In genomic region chr9:83130541-83130940, GRCh38 we compare ENCODE assay signal across 20 cellular contexts.
DNase-seq lines count a peak whose midpoint lies in the region; ATAC-seq and TF ChIP-seq lines count a peak whose summit lies in the region.
"Had no signal": no experiment of that assay in that cellular context is flagged by ENCODE, and none has a peak within 500 bp of the region (broad histone marks: within the 10 kb centered on the region; RNA-seq: fewer than 3 reads in every experiment).

No MANE protein-coding gene starts in this region.

- H2AFZ ChIP-seq in PC-3 (ENCODE audit: low read length) = no peak overlapping the region
- H2AFZ ChIP-seq: parathyroid adenoma had no signal

- TF ChIP-seq CTCF in PC-3 (conservative IDR thresholded peaks at IDR 0.05; ENCODE audit: low read depth, low read length) (no peak), left lung (IDR thresholded peaks at IDR 0.05) (no peak), left ventricle myocardium inferior (IDR thresholded peaks at IDR 0.05; ENCODE audit: borderline replicate concordance) (no peak), spleen (IDR thresholded peaks at IDR 0.05 in 8 of 11, conservative IDR thresholded peaks at IDR 0.05 in 3 of 11) (no peak)

- no peaks in the 10 kb centered on the region for H3K79me2 ChIP-seq in PC-3 (ENCODE audit: low read length)
- H3K79me2 ChIP-seq: parathyroid adenoma had no signal

- ATAC-seq in PC-3 (no peak; the same call in 1 of the 2 replicates), left lung (peak; percentile 68), sciatic nerve (no peak)
- ATAC-seq: upper lobe of right lung had no signal

- H3K9me3 ChIP-seq in PC-3 (ENCODE audit: low read length) (no peaks in the 10 kb centered on the region), left lung (peaks cover 0 to 11% of the 10 kb centered on the region in 2 donors), left ventricle myocardium inferior (replicated peaks) (peaks cover 19% of the 10 kb centered on the region), spleen (peaks cover 0 to 28% (median 15%) of the 10 kb centered on the region in 8 donors)
- H3K9me3 ChIP-seq: upper lobe of right lung had no signal

- no peaks in the 10 kb centered on the region for H4K20me1 ChIP-seq in PC-3 (ENCODE audit: low read length)
- H4K20me1 ChIP-seq: BLaER1 had no signal

- CTCF ChIA-PET in PC-3 (lab: Charles Lee) = no interaction called here

- BruUV-seq in PC-3 (replicated peaks; lab: Mats Ljungman, UMichigan) = no TSS peak

- H3K4me1 ChIP-seq in PC-3 (ENCODE audit: insufficient read depth, low read length) (peaks cover 11% of the 10 kb centered on the region), left lung (no peaks in the 10 kb centered on the region), left ventricle myocardium inferior (no peaks in the 10 kb centered on the region), spleen (no peaks in the 10 kb centered on the region)
- H3K4me1 ChIP-seq: BLaER1, parathyroid adenoma, upper lobe of right lung had no signal

- H3K4me3 ChIP-seq in PC-3 (ENCODE audit: low read length) (no peak overlapping the region), left lung (no peak overlapping the region), left ventricle myocardium inferior (no peak overlapping the region), spleen (no peak overlapping the region)
- H3K4me3 ChIP-seq: BLaER1, lung, smooth muscle cell, upper lobe of right lung had no signal

- H3K27ac ChIP-seq in PC-3 (ENCODE audit: low read length) = peak overlapping the region; percentile 35; the same call in 1 of the 2 replicates
- peak overlapping the region; percentile 71 for H3K27ac ChIP-seq in epithelial cell of prostate
- H3K27ac ChIP-seq in left lung = no peak overlapping the region
- no peak overlapping the region for H3K27ac ChIP-seq in left ventricle myocardium inferior (replicated peaks)
- H3K27ac ChIP-seq in spleen = no peak overlapping the region
- H3K27ac ChIP-seq: BLaER1, parathyroid adenoma, upper lobe of right lung had no signal

- no peak overlapping the region for H3K9ac ChIP-seq in PC-3 (ENCODE audit: low read length)
- H3K9ac ChIP-seq: BLaER1, parathyroid adenoma had no signal

- no peaks in the 10 kb centered on the region for H3K9me2 ChIP-seq in PC-3 (replicated peaks; ENCODE audit: low read length)

- intact Hi-C loops in PC-3 (cut with micrococcal nuclease) = no loop called here
- intact Hi-C loops in left lung (cut with DNase I) = no loop called here
- intact Hi-C loops in sciatic nerve (cut with DNase I) = no loop called here
- intact Hi-C loops in left ventricle myocardium inferior (cut with micrococcal nuclease) = no loop called here
- intact Hi-C loops in spleen (cut with DNase I; ENCODE audit: low total_unique reads) = no loop called here

- WGBS in spleen, 5 donors = 73 to 80% (median 78%) methylated on average over 2 of the region's 2 CpGs

- no peaks in the 10 kb centered on the region for H3K27me3 ChIP-seq in PC-3 (ENCODE audit: low read length)
- no peaks in the 10 kb centered on the region for H3K27me3 ChIP-seq in left lung
- H3K27me3 ChIP-seq in left ventricle myocardium inferior (ENCODE audit: low read depth) = no peaks in the 10 kb centered on the region
- no peaks in the 10 kb centered on the region for H3K27me3 ChIP-seq in spleen (replicated peaks in 1 of 7)
- H3K27me3 ChIP-seq: BLaER1, upper lobe of right lung had no signal

- POLR2A ChIA-PET in PC-3 (lab: Charles Lee; ENCODE audit: unreplicated experiment) = no interaction called here

- TF ChIP-seq POLR2A in spleen (IDR thresholded peaks at IDR 0.05) = no peak

- no peaks in the 10 kb centered on the region for H3F3A ChIP-seq in PC-3 (ENCODE audit: low read length, unreplicated experiment)

- peak overlapping the region; percentile 12; the same call in 1 of the 2 replicates for H3K4me2 ChIP-seq in PC-3 (ENCODE audit: low read length)
- H3K4me2 ChIP-seq: BLaER1, smooth muscle cell had no signal

- H3K36me3 ChIP-seq in PC-3 (ENCODE audit: low read depth, low read length) = no peaks in the 10 kb centered on the region
- H3K36me3 ChIP-seq in left lung = no peaks in the 10 kb centered on the region
- H3K36me3 ChIP-seq in left ventricle myocardium inferior = no peaks in the 10 kb centered on the region
- no peaks in the 10 kb centered on the region for H3K36me3 ChIP-seq in spleen
- H3K36me3 ChIP-seq: BLaER1, upper lobe of right lung had no signal

- peak; percentile 63 for DNase-seq in COLO829 (ENCODE audit: low spot score)
- peak; percentile 61 for DNase-seq in PC-3
- DNase-seq in epithelial cell of prostate (ENCODE audit: low read depth, low spot score) = peak; percentile 98
- DNase-seq in left lung = no peak
- no peak for DNase-seq in sciatic nerve (ENCODE audit: low spot score)
- no peak for DNase-seq in stimulated activated CD4-positive, alpha-beta T cell treated with anti-CD3 and anti-CD28 coated beads, Interleukin-2, amount 100 ng/mL, for 48 hours
- DNase-seq in left ventricle myocardium inferior = no peak
- no peak for DNase-seq in spleen
- DNase-seq: activated CD4-positive, alpha-beta T cell treated with anti-CD3 and anti-CD28 coated beads, Interleukin-2, amount 50 U/mL, for 4 hours; activated naive CD4-positive, alpha-beta T cell treated with anti-CD3 and anti-CD28 coated beads for 36 hours; GF-D8; naive B cell; NCI-H524 treated with DMSO at 0.1 percent for 48 hours; SIG-M5; stimulated activated CD4-positive, alpha-beta T cell treated with anti-CD3 and anti-CD28 coated beads, Interleukin-4, amount 100 ng/mL, for 4 hours; upper lobe of right lung had no signal

Comparison
In these comparisons a context has a peak if more than half of its experiments do, and no peak if none do; other contexts are left out.
1. DNase-seq: peak in COLO829 (single experiment), PC-3 (single experiment) and epithelial cell of prostate (single experiment); none in left lung (0 of 2), sciatic nerve (single experiment), stimulated activated CD4-positive, alpha-beta T cell treated with anti-CD3 and anti-CD28 coated beads, Interleukin-2, amount 100 ng/mL, for 48 hours (0 of 2), left ventricle myocardium inferior (single experiment) and spleen (single experiment).
2. H3K27ac ChIP-seq: peak in PC-3 (single experiment) and epithelial cell of prostate (single experiment); none in left lung (0 of 2), left ventricle myocardium inferior (single experiment) and spleen (0 of 8).